ENCODE assay signal across 10 cellular contexts in the genomic region with DNA sequence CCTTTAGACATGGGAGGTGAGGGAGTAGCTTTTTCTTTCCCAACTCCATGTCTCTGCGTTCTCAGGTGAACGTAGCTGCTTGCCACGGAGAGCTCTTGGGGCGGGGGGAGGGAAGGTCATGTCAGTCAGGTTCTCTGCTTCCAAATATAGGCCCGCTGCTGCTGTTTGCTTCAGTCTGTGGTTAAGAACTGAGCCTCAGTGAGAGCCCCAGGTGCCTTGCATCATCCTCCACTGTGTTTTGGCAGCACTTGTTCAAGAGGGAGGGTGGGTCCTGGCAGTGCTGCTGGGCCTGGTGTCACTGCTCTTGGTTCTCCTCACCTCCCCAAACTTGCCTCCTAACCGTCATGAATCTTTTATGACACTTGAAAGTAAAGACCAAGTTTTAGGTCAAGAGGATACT. TPM values are rescaled to one million over a fixed set of nuclear protein-coding genes. Genes with fewer than 3 reads are reported as not detected.
DNase-seq lines count a peak whose midpoint lies in the region; ATAC-seq, FAIRE-seq and TF ChIP-seq lines count a peak whose summit lies in the region.
"Had no signal": no experiment of that assay in that cellular context is flagged by ENCODE, and none has a peak within 500 bp of the region (broad histone marks: within the 10 kb centered on the region; RNA-seq: fewer than 3 reads in every experiment).

No MANE protein-coding gene starts in this region.

- peak overlapping the region; percentile 76 for H3K4me2 ChIP-seq in SU-DHL-6 (ENCODE audit: low read depth, low read length, poor library complexity, severe bottlenecking)
- peak overlapping the region; percentile 43 for H3K4me2 ChIP-seq in GM12878 (ENCODE audit: control insufficient read depth, insufficient read depth)

- H3K79me2 ChIP-seq in SU-DHL-6 (ENCODE audit: insufficient read depth, low read length) (no peaks in the 10 kb centered on the region), GM12878 (ENCODE audit: control insufficient read depth, insufficient read depth, low read length) (no peaks in the 10 kb centered on the region)

- peak overlapping the region; percentile 67 for H3K9ac ChIP-seq in SU-DHL-6 (ENCODE audit: low read length)
- peak overlapping the region; percentile 24; the same call in 1 of the 2 replicates for H3K9ac ChIP-seq in GM12878 (ENCODE audit: control insufficient read depth, insufficient read depth, low read length)

- peak; percentile 95 for ATAC-seq in HG02623 (IDR thresholded peaks at IDR 0.05; ENCODE audit: unreplicated experiment)
- peak; percentile 85 for ATAC-seq in GM12878
- no peak for ATAC-seq in SK-N-SH treated with all-trans-retinoic acid at 6 μM for 48 hours
- no peak for ATAC-seq in gastroesophageal sphincter

- TF ChIP-seq POLR2A in GM12891 (IDR thresholded peaks at IDR 0.05; ENCODE audit: low read depth, low read length) (no peak), GM12878 (IDR thresholded peaks at IDR 0.05; ENCODE audit: low read depth, low read length) (peak; percentile 74), gastroesophageal sphincter (IDR thresholded peaks at IDR 0.05) (no peak)

- peaks cover 12% of the 10 kb centered on the region for H3K4me1 ChIP-seq in GM12878 (ENCODE audit: control insufficient read depth, insufficient read depth, low read length)
- H3K4me1 ChIP-seq in gastroesophageal sphincter, result no peaks in the 10 kb centered on the region

- intact Hi-C loops in GM12878 (cut with micrococcal nuclease; ENCODE audit: unreplicated experiment), result no loop called here

- POLR2A ChIA-PET in GM12878 (lab: Charles Lee), result interaction anchor here (0.6 kb wide), 1 partner anchor 419 kb away, joined by 3 read pairs; no protein-coding TSS in a partner anchor

- no peak for TF ChIP-seq RAD21 in GM12878 (IDR thresholded peaks at IDR 0.05; ENCODE audit: insufficient read depth, low read depth, low read length)

- no peaks in the 10 kb centered on the region for H4K20me1 ChIP-seq in SU-DHL-6 (ENCODE audit: low read depth, low read length)
- no peaks in the 10 kb centered on the region for H4K20me1 ChIP-seq in GM12878 (ENCODE audit: control insufficient read depth, insufficient read depth)

- CTCF ChIA-PET in GM12878 (lab: Yijun Ruan, JAX), result interaction anchor here (1.0 to 2.8 kb wide), 4 partner anchors 17 to 146 kb away, joined by 3 to 8 read pairs (median 5); no protein-coding TSS in a partner anchor

- peak overlapping the region; percentile 51 for H3K4me3 ChIP-seq in SU-DHL-6 (ENCODE audit: insufficient read depth, low read length, poor library complexity, severe bottlenecking)
- peak overlapping the region; percentile 17; the same call in 1 of the 2 replicates for H3K4me3 ChIP-seq in GM12878
- H3K4me3 ChIP-seq in gastroesophageal sphincter, result no peak overlapping the region

- H3K27ac ChIP-seq in SU-DHL-6 (ENCODE audit: low read depth, low read length) (peak overlapping the region; percentile 100), GM12878 (ENCODE audit: control insufficient read depth, insufficient read depth) (peak overlapping the region; percentile 70), gastroesophageal sphincter (no peak overlapping the region)

- SMC1A ChIA-PET in GM12878 (lab: Charles Lee; ENCODE audit: uncharacterized antibody, unreplicated experiment), result interaction anchor here (1.0 to 3.4 kb wide), 7 partner anchors 11 to 530 kb away, joined by 3 to 21 read pairs (median 3); no protein-coding TSS in a partner anchor

- FAIRE-seq in GM12891 (lab: Jason Lieb, UNC) (peak; percentile 94), GM12878 (lab: Jason Lieb, UNC) (peak; percentile 49)
- FAIRE-seq: astrocyte had no signal

- H3K27me3 ChIP-seq in SU-DHL-6 (ENCODE audit: low read length) (no peaks in the 10 kb centered on the region), GM12878 (replicated peaks in 1 of 2; ENCODE audit: control insufficient read depth in 2 of 2, insufficient read depth in 2 of 2, low read length in 1 of 2) (no peaks in the 10 kb centered on the region), gastroesophageal sphincter (no peaks in the 10 kb centered on the region)

- H3F3A ChIP-seq in SU-DHL-6 (ENCODE audit: insufficient read depth), result peaks cover 31% of the 10 kb centered on the region

- H3K36me3 ChIP-seq in SU-DHL-6 (ENCODE audit: low read length) (no peaks in the 10 kb centered on the region), GM12878 (ENCODE audit: control insufficient read depth in 2 of 2, insufficient read depth in 2 of 2, low read length in 1 of 2) (peaks cover 0 to 4% of the 10 kb centered on the region in 2 experiments; a peak in 2 of 4 replicates), gastroesophageal sphincter (peaks cover 0 to 52% of the 10 kb centered on the region in 2 donors)

- TF ChIP-seq EP300 in GM12878 (IDR thresholded peaks at IDR 0.05; ENCODE audit: borderline replicate concordance in 1 of 2, control insufficient read depth in 1 of 2, low read depth in 2 of 2, low read length in 2 of 2), result no peak
- TF ChIP-seq EP300 in gastroesophageal sphincter (IDR thresholded peaks at IDR 0.05), result no peak

- peak; percentile 46 for DNase-seq in GM12891 (ENCODE audit: insufficient read length, low spot score)
- no peak for DNase-seq in GM12878 (ENCODE audit: low read depth, low spot score)
- no peak for DNase-seq in SK-N-DZ (ENCODE audit: low spot score)
- DNase-seq in epidermal melanocyte (ENCODE audit: insufficient read length, low spot score), result no peak
- DNase-seq: natural killer cell had no signal

- in situ Hi-C loops in GM12878 (cut with MboI), result no loop called here

- H3K9me2 ChIP-seq in SU-DHL-6 (replicated peaks; ENCODE audit: insufficient read depth, low read length), result no peaks in the 10 kb centered on the region

- no TSS peak for BruUV-seq in GM12878 (replicated peaks; lab: Mats Ljungman, UMichigan)

- H3K9me3 ChIP-seq in SU-DHL-6 (ENCODE audit: insufficient read depth, low read length) (no peaks in the 10 kb centered on the region), GM12878 (replicated peaks; ENCODE audit: control insufficient read depth, insufficient read depth, low read length) (no peaks in the 10 kb centered on the region), gastroesophageal sphincter (no peaks in the 10 kb centered on the region)

- WGBS in GM12878 (ENCODE audit: insufficient coverage, insufficient replicate concordance, low lambda C conversion rate, missing lambda C conversion rate), result 95% methylated on average over 6 of the region's 6 CpGs
- 63 to 71% methylated on average over 1 to 2 of the region's 6 CpGs for WGBS in gastroesophageal sphincter (ENCODE audit: low coverage in 1 of 2), 2 donors

- TF ChIP-seq CTCF in SU-DHL-6 (IDR thresholded peaks at IDR 0.05; ENCODE audit: insufficient read depth, low read length, poor library complexity, severe bottlenecking), result no peak
- no peak for TF ChIP-seq CTCF in GM12878 (IDR thresholded peaks at IDR 0.05 in 2 of 3, conservative IDR thresholded peaks at IDR 0.05 in 1 of 3; ENCODE audit: control insufficient read depth in 2 of 3, extremely low read depth in 1 of 3, insufficient read depth in 1 of 3, low read depth in 3 of 3, low read length in 3 of 3)
- no peak for TF ChIP-seq CTCF in gastroesophageal sphincter (IDR thresholded peaks at IDR 0.05)

- RAD21 ChIA-PET in GM12878 (lab: Charles Lee; ENCODE audit: unreplicated experiment), result interaction anchor here (0.9 kb wide), 1 partner anchor 57 kb away, joined by 4 read pairs; no protein-coding TSS in a partner anchor

- no peak overlapping the region for H2AFZ ChIP-seq in SU-DHL-6 (ENCODE audit: low read depth, low read length, severe bottlenecking)
- H2AFZ ChIP-seq in GM12878 (ENCODE audit: control insufficient read depth, low read depth, low read length), result peak overlapping the region; percentile 11

TF ChIP-seq in GM12891, 5 proteins besides CTCF, POLR2A, EP300 and RAD21:
- TF ChIP-seq TAF1 (IDR thresholded peaks at IDR 0.05; ENCODE audit: low read depth, low read length) (no peak), POU2F2 (IDR thresholded peaks at IDR 0.05; ENCODE audit: low read depth, low read length) (peak; percentile 57; the same call in 1 of the 2 replicates)

TF ChIP-seq in GM12878, 131 proteins besides CTCF, POLR2A, EP300 and RAD21 (continues in another document):
- TF ChIP-seq MYC (IDR thresholded peaks at IDR 0.05; ENCODE audit: insufficient read depth, insufficient read length, insufficient replicate concordance, low read length, severe bottlenecking) (no peak), NFYA (IDR thresholded peaks at IDR 0.05; ENCODE audit: borderline replicate concordance, low read depth, low read length) (no peak)

TF ChIP-seq in SK-N-SH treated with all-trans-retinoic acid at 6 μM for 48 hours, 23 proteins besides CTCF, POLR2A, EP300 and RAD21 (continues in another document):
- TF ChIP-seq, protein P1, sequence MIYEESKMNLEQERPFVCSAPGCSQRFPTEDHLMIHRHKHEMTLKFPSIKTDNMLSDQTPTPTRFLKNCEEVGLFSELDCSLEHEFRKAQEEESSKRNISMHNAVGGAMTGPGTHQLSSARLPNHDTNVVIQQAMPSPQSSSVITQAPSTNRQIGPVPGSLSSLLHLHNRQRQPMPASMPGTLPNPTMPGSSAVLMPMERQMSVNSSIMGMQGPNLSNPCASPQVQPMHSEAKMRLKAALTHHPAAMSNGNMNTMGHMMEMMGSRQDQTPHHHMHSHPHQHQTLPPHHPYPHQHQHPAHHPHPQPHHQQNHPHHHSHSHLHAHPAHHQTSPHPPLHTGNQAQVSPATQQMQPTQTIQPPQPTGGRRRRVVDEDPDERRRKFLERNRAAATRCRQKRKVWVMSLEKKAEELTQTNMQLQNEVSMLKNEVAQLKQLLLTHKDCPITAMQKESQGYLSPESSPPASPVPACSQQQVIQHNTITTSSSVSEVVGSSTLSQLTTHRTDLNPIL (CRISPR knock-in tag; IDR thresholded peaks at IDR 0.05; ENCODE audit: low read depth), result no peak

RNA-seq across cellular contexts. Expression of a gene that starts 46.6 kb away (rescaled TPM):
- 34.6 TPM for polyA plus RNA-seq in GM12891 (2012; ENCODE audit: low read depth, missing spikeins)
- total RNA-seq in GM12878 (2013; cell fraction: nucleolus; rRNA removed), result 55.8 and 63.5 TPM in 2 replicates
- total RNA-seq in GM12878 (2014; rRNA removed) (20.3 TPM in 2 replicates), GM12878 (2014; rRNA removed; fragmentation: Illumina TruSeq; extraction: Trizol) (30.5 and 32.5 TPM in 2 replicates), GM12878 (2021) (52.2 and 55.4 TPM in 2 replicates), gastroesophageal sphincter (100 to 1,000 TPM in 2 of 4 donors, 10 to 100 TPM in 2; 88.9 to 148 (median 112) TPM)
- polyA plus RNA-seq in GM12878 (2011; ENCODE audit: low read depth), result 35.4 TPM
- polyA plus RNA-seq in GM12878 (2011; rRNA removed) (83.6 and 86.7 TPM in 2 replicates), GM12878 (2014; fragmentation: Illumina TruSeq; extraction: Trizol) (76.9 and 99.1 TPM in 2 replicates), GM12878 (2014; fragmentation: Nextera tagmentation; extraction: Ambion mirVana) (10 to 100 TPM; 76.3 to 97.9 TPM), GM12878 (2014; rRNA removed) (39.4 and 46.5 TPM in 2 replicates), GM12878 (2016; fragmentation: Nextera tagmentation; extraction: Ambion mirVana) (10 to 100 TPM; 86.0 to 87.1 TPM)
- 78.0 and 88.7 TPM in 2 replicates for polyA plus RNA-seq in GM12878 (2011; cell fraction: cytosol; rRNA removed)
- polyA plus RNA-seq in GM12878 (2011; cell fraction: nucleus; rRNA removed), result 88.0 and 93.0 TPM in 2 replicates
- 39.2 and 49.9 TPM in 2 replicates for polyA plus RNA-seq in GM12878 (2012)
- polyA minus RNA-seq in GM12878 (2011; rRNA and poly(A)+ RNA removed), result 59.7 and 59.8 TPM in 2 replicates
- polyA minus RNA-seq in GM12878 (2011; cell fraction: cytosol; rRNA and poly(A)+ RNA removed), result 30.3 and 37.3 TPM in 2 replicates
- 23.9 and 31.3 TPM in 2 replicates for polyA minus RNA-seq in GM12878 (2011; cell fraction: nucleus; rRNA and poly(A)+ RNA removed)
- 29.0 and 32.3 TPM in 2 replicates for polyA plus RNA-seq in SK-N-DZ (2014; cell fraction: cytosol; rRNA removed)
- polyA plus RNA-seq in SK-N-DZ (2014; cell fraction: nucleus; rRNA removed), result 33.6 and 57.1 TPM in 2 replicates

Comparison
In these comparisons a context has a peak if more than half of its experiments do, and no peak if none do; other contexts are left out.
1. ATAC-seq: peak in HG02623 (single experiment) and GM12878 (single experiment); none in SK-N-SH treated with all-trans-retinoic acid at 6 μM for 48 hours (single experiment) and gastroesophageal sphincter (single experiment).
2. H3K27ac ChIP-seq: peak in SU-DHL-6 (single experiment) and GM12878 (single experiment); none in gastroesophageal sphincter (0 of 4).
3. H3K4me3 ChIP-seq: peak in SU-DHL-6 (single experiment) and GM12878 (single experiment); none in gastroesophageal sphincter (0 of 2).